In genomic region chrX:16712116-16712824, GRCh38 we compare ENCODE assay signal across 8 cellular contexts. TPM values are rescaled to one million over a fixed set of nuclear protein-coding genes. Genes with fewer than 3 reads are reported as not detected.
DNase-seq lines count a peak whose midpoint lies in the region; ATAC-seq, FAIRE-seq and TF ChIP-seq lines count a peak whose summit lies in the region.

Gene CTPS2 (minus strand): TSS chrX:16712669. CDS start chrX:16702902, 9,767 bp downstream.

- peak; percentile 69 for DNase-seq in HTR-8/SVneo (ENCODE audit: insufficient read length, low spot score)
- peak; percentile 68 for DNase-seq in SK-N-DZ (ENCODE audit: low spot score)
- DNase-seq in activated naive CD8-positive, alpha-beta T cell treated with anti-CD3 and anti-CD28 coated beads, Interleukin-2, amount 10 ng/mL, durations not matched to agents 7 days and 5 days: peak; percentile 59
- DNase-seq in Right ventricle myocardium superior: peak; percentile 73
- peak; percentile 57 to 89 (median 73) for DNase-seq in pancreas
- DNase-seq in cortex of kidney (lab: John Stamatoyannopoulos, UW): no peak

- TF ChIP-seq CTCF in DOHH2 (IDR thresholded peaks at IDR 0.05; ENCODE audit: low read depth, low read length, poor library complexity, severe bottlenecking): no peak
- no peak for TF ChIP-seq CTCF in pancreas (IDR thresholded peaks at IDR 0.05)

- H4K20me1 ChIP-seq in DOHH2 (ENCODE audit: control insufficient read depth, insufficient read depth, low read depth, low read length): no peaks in the 10 kb centered on the region

- H3K27me3 ChIP-seq in DOHH2 (ENCODE audit: control insufficient read depth, low read length) (no peaks in the 10 kb centered on the region), pancreas (no peaks in the 10 kb centered on the region)

- no peaks in the 10 kb centered on the region for H3K9me2 ChIP-seq in DOHH2 (replicated peaks; ENCODE audit: control insufficient read depth, low read length)

- H3F3A ChIP-seq in DOHH2 (ENCODE audit: control insufficient read depth, insufficient read depth): 0 out of 2 replicates have a peak, but pooled peaks cover 4% of the 10 kb centered on the region

- peaks cover 40% of the 10 kb centered on the region for H3K4me1 ChIP-seq in DOHH2 (ENCODE audit: control insufficient read depth, low read length)
- no peaks in the 10 kb centered on the region for H3K4me1 ChIP-seq in pancreas

- peaks cover 63% of the 10 kb centered on the region for H3K79me2 ChIP-seq in DOHH2 (ENCODE audit: control insufficient read depth, low read length)

- H3K4me2 ChIP-seq in DOHH2 (ENCODE audit: low read length): peak within 1 kb of the TSS; percentile 67

- peak within 1 kb of the TSS; percentile 85 for H3K4me3 Mint-ChIP-seq in activated naive CD8-positive, alpha-beta T cell treated with anti-CD3 and anti-CD28 coated beads, Interleukin-2, amount 10 ng/mL, durations not matched to agents 7 days and 5 days

- peaks cover 14% of the 10 kb centered on the region for H3K36me3 ChIP-seq in DOHH2 (ENCODE audit: control insufficient read depth, low read length)
- H3K36me3 ChIP-seq in pancreas: no peaks in the 10 kb centered on the region

- ATAC-seq in GM21390 (IDR thresholded peaks at IDR 0.05; ENCODE audit: unreplicated experiment) (peak; percentile 83), Right ventricle myocardium superior (ENCODE audit: poor library complexity) (peak; percentile 97), pancreas (peak; percentile 92 to 95 (median 92))
- peak; percentile 88 for ATAC-seq in activated naive CD8-positive, alpha-beta T cell treated with anti-CD3 and anti-CD28 coated beads, Interleukin-2, amount 10 ng/mL, durations not matched to agents 7 days and 5 days (ENCODE audit: low read depth)

- no peaks in the 10 kb centered on the region for H3K36me3 Mint-ChIP-seq in activated naive CD8-positive, alpha-beta T cell treated with anti-CD3 and anti-CD28 coated beads, Interleukin-2, amount 10 ng/mL, durations not matched to agents 7 days and 5 days

- POLR2A ChIA-PET in activated naive CD8-positive, alpha-beta T cell treated with anti-CD3 and anti-CD28 coated beads, Interleukin-2, amount 10 ng/mL, durations not matched to agents 7 days and 5 days (lab: Charles Lee): interaction anchor here (1.3 to 1.4 kb wide), 2 partner anchors 31 to 921 kb away, joined by 3 to 5 read pairs; partner anchors contain the start of gene ZRSR2

- H3K27ac ChIP-seq in DOHH2 (ENCODE audit: low read depth, low read length) (peak within 1 kb of the TSS; percentile 88), pancreas (peak within 1 kb of the TSS; percentile 67 to 86 (median 77))

- no peaks in the 10 kb centered on the region for H3K9me3 ChIP-seq in DOHH2 (ENCODE audit: control insufficient read depth, insufficient read depth, low read length)
- H3K9me3 ChIP-seq in pancreas: no peaks in the 10 kb centered on the region

- no peak for FAIRE-seq in HTR-8/SVneo (lab: Jason Lieb, UNC)
- no peak for FAIRE-seq in pancreas (lab: Jason Lieb, UNC)

- peaks cover 11% of the 10 kb centered on the region for H3K4me1 Mint-ChIP-seq in activated naive CD8-positive, alpha-beta T cell treated with anti-CD3 and anti-CD28 coated beads, Interleukin-2, amount 10 ng/mL, durations not matched to agents 7 days and 5 days

- WGBS in pancreas, 2 donors: 2% methylated on average over 37 to 57 of the region's 62 CpGs

- H3K9me3 Mint-ChIP-seq in activated naive CD8-positive, alpha-beta T cell treated with anti-CD3 and anti-CD28 coated beads, Interleukin-2, amount 10 ng/mL, durations not matched to agents 7 days and 5 days: no peaks in the 10 kb centered on the region

- H3K4me3 ChIP-seq in DOHH2 (ENCODE audit: low read length): peak within 1 kb of the TSS; percentile 93
- H3K4me3 ChIP-seq in pancreas: peak within 1 kb of the TSS; percentile 51 to 75 (median 58)

- intact Hi-C loops in Right ventricle myocardium superior (cut with DNase I): no loop called here
- intact Hi-C loops in pancreas (cut with DNase I): no loop called here

- peak within 1 kb of the TSS; percentile 82 for H3K27ac Mint-ChIP-seq in activated naive CD8-positive, alpha-beta T cell treated with anti-CD3 and anti-CD28 coated beads, Interleukin-2, amount 10 ng/mL, durations not matched to agents 7 days and 5 days

- peaks cover 2% of the 10 kb centered on the region for H3K27me3 Mint-ChIP-seq in activated naive CD8-positive, alpha-beta T cell treated with anti-CD3 and anti-CD28 coated beads, Interleukin-2, amount 10 ng/mL, durations not matched to agents 7 days and 5 days

RNA-seq across cellular contexts. Expression of gene CTPS2, which starts in this region (rescaled TPM):
- polyA plus RNA-seq in SK-N-DZ (2014; cell fraction: cytosol; rRNA removed): 21.8 and 22.5 TPM in 2 replicates
- 33.0 and 35.7 TPM in 2 replicates for polyA plus RNA-seq in SK-N-DZ (2014; cell fraction: nucleus; rRNA removed)
- total RNA-seq in activated naive CD8-positive, alpha-beta T cell treated with anti-CD3 and anti-CD28 coated beads, Interleukin-2, amount 10 ng/mL, durations not matched to agents 7 days and 5 days: 1 to 10 TPM; 6.0 to 6.9 TPM
- 5.9 TPM for total RNA-seq in Right ventricle myocardium superior
- total RNA-seq in pancreas: 10 to 100 TPM in 1 of 6 donors, 1 to 10 TPM in 5; 5.7 to 13.3 (median 8.5) TPM
- polyA plus RNA-seq in pancreas: 10 to 100 TPM; 10.1 to 11.5 TPM
